11 cellular contexts compared by ENCODE assay signal in genomic region chr12:52385226-52385702, GRCh38. TPM values are rescaled to one million over a fixed set of nuclear protein-coding genes. Genes with fewer than 3 reads are reported as not detected.
"Had no signal": no experiment of that assay in that cellular context is flagged by ENCODE, and none has a peak within 500 bp of the region (broad histone marks: within the 10 kb centered on the region; RNA-seq: fewer than 3 reads in every experiment).

KRT84 (minus strand) TSS chr12:52385652; CDS start chr12:52385585, 67 bp downstream.

- H3K4me1 ChIP-seq: HAP-1 had no signal

- H3K36me3 ChIP-seq: HAP-1 had no signal

- ATAC-seq: HCT116, HepG2 had no signal

- H2AFZ ChIP-seq: GM23248 had no signal

- DNase-seq: GM23248, GOT3, H7, HFFc6 had no signal

- H3K9ac ChIP-seq: GM23248 had no signal

- H3K9me3 ChIP-seq: HAP-1 had no signal

- H3K4me3 ChIP-seq: GM23248, HAP-1 had no signal

- H3K27ac ChIP-seq: GM23248, HL-60 had no signal

RNA-seq across cellular contexts. Expression of gene KRT84, which starts in this region (rescaled TPM):
- total RNA-seq: GM23248, H4, H7, HepG2, HFFc6, HT1080 had no signal
- polyA plus RNA-seq: GM23248, HepG2, IgD-negative memory B cell had no signal
